1 cellular context compared by ENCODE assay signal in the genomic region with DNA sequence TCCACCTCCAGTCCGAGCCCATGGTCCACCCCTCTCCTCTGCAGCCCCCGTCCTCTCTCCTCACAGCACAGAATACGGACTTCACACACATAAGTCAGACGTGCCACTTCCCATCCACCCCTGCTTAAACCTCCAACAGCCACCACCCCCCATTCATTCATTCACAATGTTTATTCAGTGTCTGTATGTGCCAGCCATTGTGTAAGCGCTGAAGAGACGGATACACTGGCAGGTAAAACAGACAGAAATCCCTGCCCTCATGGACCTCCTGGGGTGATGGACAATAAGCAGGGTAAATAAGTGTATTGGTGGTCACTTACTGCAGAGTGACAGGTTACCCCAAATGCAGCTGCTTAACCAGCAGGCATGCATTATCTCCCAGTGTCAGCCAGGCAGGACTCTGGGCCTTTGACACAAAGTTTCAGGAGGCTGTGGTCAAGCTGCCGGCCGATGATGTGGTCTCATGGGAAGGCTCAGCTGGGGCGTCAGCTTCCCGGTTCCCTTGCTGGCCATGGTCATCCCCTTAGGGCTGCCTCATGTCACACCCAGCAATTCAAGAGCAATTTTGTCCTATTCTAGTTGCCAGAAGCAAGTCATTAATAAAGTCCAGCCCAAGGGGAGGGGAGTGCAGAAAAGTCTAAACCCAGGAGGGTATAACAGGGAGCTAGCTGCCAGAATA.
A peak's percentile ranks its signal among the peaks of the same experiment; 100 is the strongest.
TF ChIP-seq lines count a peak whose summit lies in the region.

No MANE protein-coding gene starts in this region.

TF ChIP-seq in HepG2, 621 proteins besides CTCF, POLR2A, EP300 and RAD21 (continued from another document and continues in another):
- TF ChIP-seq ATF5 (CRISPR knock-in tag; IDR thresholded peaks at IDR 0.05; ENCODE audit: low read depth), result no peak
- TF ChIP-seq ZNF354B (CRISPR knock-in tag; IDR thresholded peaks at IDR 0.05), result no peak
- TF ChIP-seq, protein P1, sequence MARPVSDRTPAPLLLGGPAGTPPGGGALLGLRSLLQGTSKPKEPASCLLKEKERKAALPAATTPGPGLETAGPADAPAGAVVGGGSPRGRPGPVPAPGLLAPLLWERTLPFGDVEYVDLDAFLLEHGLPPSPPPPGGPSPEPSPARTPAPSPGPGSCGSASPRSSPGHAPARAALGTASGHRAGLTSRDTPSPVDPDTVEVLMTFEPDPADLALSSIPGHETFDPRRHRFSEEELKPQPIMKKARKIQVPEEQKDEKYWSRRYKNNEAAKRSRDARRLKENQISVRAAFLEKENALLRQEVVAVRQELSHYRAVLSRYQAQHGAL (CRISPR knock-in tag; IDR thresholded peaks at IDR 0.05; ENCODE audit: not compliant biosample characterization), result no peak
- TF ChIP-seq, protein P2, sequence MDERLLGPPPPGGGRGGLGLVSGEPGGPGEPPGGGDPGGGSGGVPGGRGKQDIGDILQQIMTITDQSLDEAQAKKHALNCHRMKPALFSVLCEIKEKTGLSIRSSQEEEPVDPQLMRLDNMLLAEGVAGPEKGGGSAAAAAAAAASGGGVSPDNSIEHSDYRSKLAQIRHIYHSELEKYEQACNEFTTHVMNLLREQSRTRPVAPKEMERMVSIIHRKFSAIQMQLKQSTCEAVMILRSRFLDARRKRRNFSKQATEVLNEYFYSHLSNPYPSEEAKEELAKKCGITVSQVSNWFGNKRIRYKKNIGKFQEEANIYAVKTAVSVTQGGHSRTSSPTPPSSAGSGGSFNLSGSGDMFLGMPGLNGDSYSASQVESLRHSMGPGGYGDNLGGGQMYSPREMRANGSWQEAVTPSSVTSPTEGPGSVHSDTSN (CRISPR knock-in tag; IDR thresholded peaks at IDR 0.05), result no peak
- TF ChIP-seq EHMT2 (IDR thresholded peaks at IDR 0.05; ENCODE audit: borderline replicate concordance, low read depth, low read length), result no peak
- TF ChIP-seq CBFB (CRISPR knock-in tag; IDR thresholded peaks at IDR 0.05), result no peak
- 0 out of 2 replicates have a peak, but pooled peaks have one; percentile 10 for TF ChIP-seq HIC2 (CRISPR knock-in tag; IDR thresholded peaks at IDR 0.05; ENCODE audit: low read depth)
- TF ChIP-seq SAP130 (CRISPR knock-in tag; IDR thresholded peaks at IDR 0.05; ENCODE audit: low read depth), result peak; percentile 62
- TF ChIP-seq PRPF4 (IDR thresholded peaks at IDR 0.05; ENCODE audit: low read depth, low read length, poor library complexity, severe bottlenecking), result no peak
- TF ChIP-seq ETV6 (CRISPR knock-in tag; conservative IDR thresholded peaks at IDR 0.05), result no peak
- no peak for TF ChIP-seq TGIF2 (CRISPR knock-in tag; IDR thresholded peaks at IDR 0.05)
- TF ChIP-seq PATZ1 (CRISPR knock-in tag; IDR thresholded peaks at IDR 0.05), result 0 out of 2 replicates have a peak, but pooled peaks have one; percentile 28
- TF ChIP-seq, protein P3, sequence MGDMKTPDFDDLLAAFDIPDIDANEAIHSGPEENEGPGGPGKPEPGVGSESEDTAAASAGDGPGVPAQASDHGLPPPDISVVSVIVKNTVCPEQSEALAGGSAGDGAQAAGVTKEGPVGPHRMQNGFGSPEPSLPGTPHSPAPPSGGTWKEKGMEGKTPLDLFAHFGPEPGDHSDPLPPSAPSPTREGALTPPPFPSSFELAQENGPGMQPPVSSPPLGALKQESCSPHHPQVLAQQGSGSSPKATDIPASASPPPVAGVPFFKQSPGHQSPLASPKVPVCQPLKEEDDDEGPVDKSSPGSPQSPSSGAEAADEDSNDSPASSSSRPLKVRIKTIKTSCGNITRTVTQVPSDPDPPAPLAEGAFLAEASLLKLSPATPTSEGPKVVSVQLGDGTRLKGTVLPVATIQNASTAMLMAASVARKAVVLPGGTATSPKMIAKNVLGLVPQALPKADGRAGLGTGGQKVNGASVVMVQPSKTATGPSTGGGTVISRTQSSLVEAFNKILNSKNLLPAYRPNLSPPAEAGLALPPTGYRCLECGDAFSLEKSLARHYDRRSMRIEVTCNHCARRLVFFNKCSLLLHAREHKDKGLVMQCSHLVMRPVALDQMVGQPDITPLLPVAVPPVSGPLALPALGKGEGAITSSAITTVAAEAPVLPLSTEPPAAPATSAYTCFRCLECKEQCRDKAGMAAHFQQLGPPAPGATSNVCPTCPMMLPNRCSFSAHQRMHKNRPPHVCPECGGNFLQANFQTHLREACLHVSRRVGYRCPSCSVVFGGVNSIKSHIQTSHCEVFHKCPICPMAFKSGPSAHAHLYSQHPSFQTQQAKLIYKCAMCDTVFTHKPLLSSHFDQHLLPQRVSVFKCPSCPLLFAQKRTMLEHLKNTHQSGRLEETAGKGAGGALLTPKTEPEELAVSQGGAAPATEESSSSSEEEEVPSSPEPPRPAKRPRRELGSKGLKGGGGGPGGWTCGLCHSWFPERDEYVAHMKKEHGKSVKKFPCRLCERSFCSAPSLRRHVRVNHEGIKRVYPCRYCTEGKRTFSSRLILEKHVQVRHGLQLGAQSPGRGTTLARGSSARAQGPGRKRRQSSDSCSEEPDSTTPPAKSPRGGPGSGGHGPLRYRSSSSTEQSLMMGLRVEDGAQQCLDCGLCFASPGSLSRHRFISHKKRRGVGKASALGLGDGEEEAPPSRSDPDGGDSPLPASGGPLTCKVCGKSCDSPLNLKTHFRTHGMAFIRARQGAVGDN (CRISPR knock-in tag; IDR thresholded peaks at IDR 0.05), result 0 out of 2 replicates have a peak, but pooled peaks have one; percentile 16
- TF ChIP-seq ZNF138 (CRISPR knock-in tag; IDR thresholded peaks at IDR 0.05; ENCODE audit: low read depth), result no peak
- no peak for TF ChIP-seq FOXA1 (IDR thresholded peaks at IDR 0.05)
- 0 out of 2 replicates have a peak, but pooled peaks have one; percentile 16 for TF ChIP-seq FOXA1 (CRISPR knock-in tag; IDR thresholded peaks at IDR 0.05)
- TF ChIP-seq, protein P4, sequence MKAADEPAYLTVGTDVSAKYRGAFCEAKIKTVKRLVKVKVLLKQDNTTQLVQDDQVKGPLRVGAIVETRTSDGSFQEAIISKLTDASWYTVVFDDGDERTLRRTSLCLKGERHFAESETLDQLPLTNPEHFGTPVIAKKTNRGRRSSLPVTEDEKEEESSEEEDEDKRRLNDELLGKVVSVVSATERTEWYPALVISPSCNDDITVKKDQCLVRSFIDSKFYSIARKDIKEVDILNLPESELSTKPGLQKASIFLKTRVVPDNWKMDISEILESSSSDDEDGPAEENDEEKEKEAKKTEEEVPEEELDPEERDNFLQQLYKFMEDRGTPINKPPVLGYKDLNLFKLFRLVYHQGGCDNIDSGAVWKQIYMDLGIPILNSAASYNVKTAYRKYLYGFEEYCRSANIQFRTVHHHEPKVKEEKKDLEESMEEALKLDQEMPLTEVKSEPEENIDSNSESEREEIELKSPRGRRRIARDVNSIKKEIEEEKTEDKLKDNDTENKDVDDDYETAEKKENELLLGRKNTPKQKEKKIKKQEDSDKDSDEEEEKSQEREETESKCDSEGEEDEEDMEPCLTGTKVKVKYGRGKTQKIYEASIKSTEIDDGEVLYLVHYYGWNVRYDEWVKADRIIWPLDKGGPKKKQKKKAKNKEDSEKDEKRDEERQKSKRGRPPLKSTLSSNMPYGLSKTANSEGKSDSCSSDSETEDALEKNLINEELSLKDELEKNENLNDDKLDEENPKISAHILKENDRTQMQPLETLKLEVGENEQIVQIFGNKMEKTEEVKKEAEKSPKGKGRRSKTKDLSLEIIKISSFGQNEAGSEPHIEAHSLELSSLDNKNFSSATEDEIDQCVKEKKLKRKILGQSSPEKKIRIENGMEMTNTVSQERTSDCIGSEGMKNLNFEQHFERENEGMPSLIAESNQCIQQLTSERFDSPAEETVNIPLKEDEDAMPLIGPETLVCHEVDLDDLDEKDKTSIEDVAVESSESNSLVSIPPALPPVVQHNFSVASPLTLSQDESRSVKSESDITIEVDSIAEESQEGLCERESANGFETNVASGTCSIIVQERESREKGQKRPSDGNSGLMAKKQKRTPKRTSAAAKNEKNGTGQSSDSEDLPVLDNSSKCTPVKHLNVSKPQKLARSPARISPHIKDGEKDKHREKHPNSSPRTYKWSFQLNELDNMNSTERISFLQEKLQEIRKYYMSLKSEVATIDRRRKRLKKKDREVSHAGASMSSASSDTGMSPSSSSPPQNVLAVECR (CRISPR knock-in tag; IDR thresholded peaks at IDR 0.05; ENCODE audit: borderline replicate concordance), result peak; percentile 38
- TF ChIP-seq, protein P5, sequence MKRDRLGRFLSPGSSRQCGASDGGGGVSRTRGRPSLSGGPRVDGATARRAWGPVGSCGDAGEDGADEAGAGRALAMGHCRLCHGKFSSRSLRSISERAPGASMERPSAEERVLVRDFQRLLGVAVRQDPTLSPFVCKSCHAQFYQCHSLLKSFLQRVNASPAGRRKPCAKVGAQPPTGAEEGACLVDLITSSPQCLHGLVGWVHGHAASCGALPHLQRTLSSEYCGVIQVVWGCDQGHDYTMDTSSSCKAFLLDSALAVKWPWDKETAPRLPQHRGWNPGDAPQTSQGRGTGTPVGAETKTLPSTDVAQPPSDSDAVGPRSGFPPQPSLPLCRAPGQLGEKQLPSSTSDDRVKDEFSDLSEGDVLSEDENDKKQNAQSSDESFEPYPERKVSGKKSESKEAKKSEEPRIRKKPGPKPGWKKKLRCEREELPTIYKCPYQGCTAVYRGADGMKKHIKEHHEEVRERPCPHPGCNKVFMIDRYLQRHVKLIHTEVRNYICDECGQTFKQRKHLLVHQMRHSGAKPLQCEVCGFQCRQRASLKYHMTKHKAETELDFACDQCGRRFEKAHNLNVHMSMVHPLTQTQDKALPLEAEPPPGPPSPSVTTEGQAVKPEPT (CRISPR knock-in tag; IDR thresholded peaks at IDR 0.05; ENCODE audit: low read depth), result no peak
- no peak for TF ChIP-seq ELF4 (CRISPR knock-in tag; IDR thresholded peaks at IDR 0.05; ENCODE audit: borderline replicate concordance)
- no peak for TF ChIP-seq TFE3 (CRISPR knock-in tag; IDR thresholded peaks at IDR 0.05)
- TF ChIP-seq NFATC3 (CRISPR knock-in tag; IDR thresholded peaks at IDR 0.05), result no peak
- peak; percentile 49; the same call in 1 of the 2 replicates for TF ChIP-seq SKIL (CRISPR knock-in tag; IDR thresholded peaks at IDR 0.05; ENCODE audit: borderline replicate concordance)
- peak; percentile 11; the same call in 1 of the 2 replicates for TF ChIP-seq RXRA (CRISPR knock-in tag; IDR thresholded peaks at IDR 0.05)
